Comparison of ENCODE assay signal across 22 cellular contexts in genomic region chr2:158204741-158205165, GRCh38.
DNase-seq lines count a peak whose midpoint lies in the region; ATAC-seq, FAIRE-seq and TF ChIP-seq lines count a peak whose summit lies in the region.
"Had no signal": no experiment of that assay in that cellular context is flagged by ENCODE, and none has a peak within 500 bp of the region (broad histone marks: within the 10 kb centered on the region; RNA-seq: fewer than 3 reads in every experiment).

No MANE protein-coding gene starts in this region.

- peak; percentile 71 for ATAC-seq in GM18498 (IDR thresholded peaks at IDR 0.05; ENCODE audit: unreplicated experiment)
- peak; percentile 53 for ATAC-seq in GM21786 (IDR thresholded peaks at IDR 0.05; ENCODE audit: unreplicated experiment)
- no peak for ATAC-seq in HG02884 (IDR thresholded peaks at IDR 0.05; ENCODE audit: unreplicated experiment)
- no peak for ATAC-seq in GM19467 (IDR thresholded peaks at IDR 0.05; ENCODE audit: unreplicated experiment)
- ATAC-seq: activated CD8-positive, alpha-beta T cell treated with anti-CD3 and anti-CD28 coated beads, Interleukin-2, amount 10 ng/mL, durations not matched to agents 7 days and 5 days; left cardiac atrium; psoas muscle; SK-N-SH treated with all-trans-retinoic acid at 6 μM for 48 hours had no signal

- FAIRE-seq in astrocyte (lab: Jason Lieb, UNC) (no peak), GM12891 (lab: Jason Lieb, UNC) (no peak)
- FAIRE-seq: HTR-8/SVneo, TTC549 had no signal

- H3K36me3 Mint-ChIP-seq in astrocyte (ENCODE audit: low read depth, unreplicated experiment), result no peaks in the 10 kb centered on the region
- H3K36me3 Mint-ChIP-seq: type B pancreatic cell had no signal

- H3K4me3 ChIP-seq in astrocyte (ENCODE audit: insufficient read depth, low read depth, low read length) (no peak overlapping the region), mucosa of rectum (ENCODE audit: low read length in 2 of 2) (no peak overlapping the region)
- H3K4me3 ChIP-seq: psoas muscle had no signal

- H3K4me1 ChIP-seq in astrocyte (ENCODE audit: insufficient read depth, low read length), result peaks cover 5% of the 10 kb centered on the region
- H3K4me1 ChIP-seq in mucosa of rectum (ENCODE audit: control insufficient read depth in 2 of 2, insufficient read depth in 2 of 2, low read length in 2 of 2), result peaks cover 2 to 10% of the 10 kb centered on the region in 2 donors
- H3K4me1 ChIP-seq: psoas muscle had no signal

- no peaks in the 10 kb centered on the region for H3K9me3 Mint-ChIP-seq in astrocyte (ENCODE audit: unreplicated experiment)
- H3K9me3 Mint-ChIP-seq: central memory CD8-positive, alpha-beta T cell; H9; type B pancreatic cell had no signal

- peak overlapping the region; percentile 1 for H3K4me3 Mint-ChIP-seq in astrocyte (ENCODE audit: unreplicated experiment)
- H3K4me3 Mint-ChIP-seq: activated CD8-positive, alpha-beta T cell treated with anti-CD3 and anti-CD28 coated beads, Interleukin-2, amount 10 ng/mL, durations not matched to agents 7 days and 5 days; central memory CD8-positive, alpha-beta T cell; H9; type B pancreatic cell had no signal

- no peaks in the 10 kb centered on the region for H3K79me2 ChIP-seq in astrocyte (ENCODE audit: insufficient read depth, low read length)

- peak overlapping the region; percentile 27 for H3K27ac Mint-ChIP-seq in astrocyte (ENCODE audit: unreplicated experiment)
- H3K27ac Mint-ChIP-seq: activated CD8-positive, alpha-beta T cell treated with anti-CD3 and anti-CD28 coated beads, Interleukin-2, amount 10 ng/mL, durations not matched to agents 7 days and 5 days; H9; type B pancreatic cell had no signal

- no peak overlapping the region for H2AFZ ChIP-seq in astrocyte (ENCODE audit: low read depth, low read length)

- no peaks in the 10 kb centered on the region for H3K27me3 Mint-ChIP-seq in astrocyte (ENCODE audit: low read depth, unreplicated experiment)

- peaks cover 36% of the 10 kb centered on the region for H3K4me1 Mint-ChIP-seq in astrocyte (ENCODE audit: low read depth, unreplicated experiment)
- H3K4me1 Mint-ChIP-seq: central memory CD8-positive, alpha-beta T cell; H9 had no signal

- no peak for TF ChIP-seq CTCF in astrocyte (IDR thresholded peaks at IDR 0.05; ENCODE audit: insufficient read depth, low read depth, low read length)

- no peaks in the 10 kb centered on the region for H3K27me3 ChIP-seq in astrocyte (ENCODE audit: insufficient read depth, low read length)
- no peaks in the 10 kb centered on the region for H3K27me3 ChIP-seq in mucosa of rectum (ENCODE audit: control insufficient read depth in 2 of 2, insufficient read depth in 2 of 2, low read length in 2 of 2)

- DNase-seq in astrocyte (ENCODE audit: low read depth) (peak; percentile 16), midbrain (lab: John Stamatoyannopoulos, UW) (no peak), GM12891 (ENCODE audit: insufficient read length, low spot score) (no peak)
- DNase-seq: activated CD8-positive, alpha-beta T cell treated with anti-CD3 and anti-CD28 coated beads, Interleukin-2, amount 10 ng/mL, durations not matched to agents 7 days and 5 days; H9; left cardiac atrium; MM.1S; NK-92 treated with Interleukin-12 subunit alpha and Interleukin-12 subunit beta, amount 100 ng/mL, for 24 hours; psoas muscle; stimulated activated CD4-positive, alpha-beta T cell treated with anti-CD3 and anti-CD28 coated beads, Interleukin-2, amount 100 ng/mL, for 24 hours; stimulated activated CD8-positive, alpha-beta memory T cell treated with anti-CD3 and anti-CD28 coated beads, Interleukin-4, amount 100 ng/mL, for 48 hours had no signal

- no peak overlapping the region for H3K4me2 ChIP-seq in astrocyte (ENCODE audit: low read length)

- H3K27ac ChIP-seq in astrocyte (ENCODE audit: low read depth, low read length), result no peak overlapping the region
- H3K27ac ChIP-seq in mucosa of rectum (ENCODE audit: low read depth in 2 of 2, low read length in 2 of 2), result peak overlapping the region; percentile 59 to 66
- H3K27ac ChIP-seq: epithelial cell of prostate, psoas muscle had no signal

- H3K36me3 ChIP-seq in astrocyte (ENCODE audit: insufficient read depth, low read length), result no peaks in the 10 kb centered on the region
- H3K36me3 ChIP-seq in mucosa of rectum (ENCODE audit: control insufficient read depth in 2 of 2, insufficient read depth in 2 of 2, low read length in 2 of 2), result no peaks in the 10 kb centered on the region

- H4K20me1 ChIP-seq in astrocyte (ENCODE audit: insufficient read depth, low read length), result no peaks in the 10 kb centered on the region

- TF ChIP-seq POLR2A in GM12891 (IDR thresholded peaks at IDR 0.05; ENCODE audit: low read depth, low read length), result no peak

- H3K9me3 ChIP-seq in astrocyte (ENCODE audit: insufficient read depth, low read depth, low read length) (no peaks in the 10 kb centered on the region), mucosa of rectum (ENCODE audit: control insufficient read depth in 2 of 2, low read length in 2 of 2) (no peaks in the 10 kb centered on the region)
- H3K9me3 ChIP-seq: psoas muscle had no signal

- no peak overlapping the region for H3K9ac ChIP-seq in astrocyte (ENCODE audit: low read length)
- H3K9ac ChIP-seq in mucosa of rectum (ENCODE audit: low read depth in 1 of 2, low read length in 2 of 2), result no peak overlapping the region

TF ChIP-seq in GM12891, 5 proteins besides CTCF, POLR2A, EP300 and RAD21:
- TF ChIP-seq PAX5 (IDR thresholded peaks at IDR 0.05; ENCODE audit: insufficient read depth, low read length, severe bottlenecking) (no peak), TAF1 (IDR thresholded peaks at IDR 0.05; ENCODE audit: low read depth, low read length) (no peak), POLR2AphosphoS5 (IDR thresholded peaks at IDR 0.05; ENCODE audit: low read depth, low read length) (no peak), SPI1 (IDR thresholded peaks at IDR 0.05; ENCODE audit: low read depth, low read length) (no peak), POU2F2 (IDR thresholded peaks at IDR 0.05; ENCODE audit: low read depth, low read length) (no peak)
TF ChIP-seq in GM12891: peak in this region for 0.

Comparison
In these comparisons a context has a peak if more than half of its experiments do, and no peak if none do; other contexts are left out.
1. ATAC-seq: peak in GM18498 (single experiment) and GM21786 (single experiment); none in HG02884 (single experiment) and GM19467 (single experiment).